ENCODE assay signal across 8 cellular contexts in the genomic region with DNA sequence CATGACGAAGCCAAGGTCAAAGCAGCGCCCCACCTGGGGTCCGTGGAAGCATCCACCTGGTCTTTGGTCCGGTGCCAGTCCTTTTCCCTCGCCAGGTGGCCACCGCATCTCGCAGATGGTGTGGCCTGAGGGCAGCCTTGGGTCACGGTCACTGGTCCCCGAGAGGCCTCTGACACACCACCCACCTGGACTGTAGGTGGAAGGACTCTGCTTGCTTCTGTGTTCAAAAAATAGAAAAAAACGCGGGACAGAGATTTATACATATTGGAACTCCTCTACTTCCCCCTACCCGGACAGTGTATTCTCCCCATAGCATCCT. TPM values are rescaled to one million over a fixed set of nuclear protein-coding genes. Genes with fewer than 3 reads are reported as not detected.
DNase-seq lines count a peak whose midpoint lies in the region; ATAC-seq and TF ChIP-seq lines count a peak whose summit lies in the region.

No MANE protein-coding gene starts in this region.

- H3K9me3 Mint-ChIP-seq in activated CD4-positive, alpha-beta memory T cell treated with anti-CD3 and anti-CD28 coated beads for 36 hours: no peaks in the 10 kb centered on the region

- H3K27me3 ChIP-seq in right lobe of liver: no peaks in the 10 kb centered on the region

- no peak for TF ChIP-seq POLR2A in right lobe of liver (IDR thresholded peaks at IDR 0.05)

- H3K27ac ChIP-seq in right lobe of liver: peak overlapping the region in 2 of 3 donors; percentile 49 to 78

- H3K27me3 Mint-ChIP-seq in activated CD4-positive, alpha-beta memory T cell treated with anti-CD3 and anti-CD28 coated beads for 36 hours: no peaks in the 10 kb centered on the region

- TF ChIP-seq CTCF in GM13976 (IDR thresholded peaks at IDR 0.05; ENCODE audit: borderline replicate concordance, control extremely low read depth, extremely low read depth, insufficient read depth, missing control alignments): peak; percentile 4
- TF ChIP-seq CTCF in right lobe of liver (IDR thresholded peaks at IDR 0.05): peak in 1 of 4 donors; percentile 17

- WGBS in right lobe of liver (ENCODE audit: insufficient coverage, low coverage, low lambda C conversion rate, missing lambda C conversion rate): 10% methylated on average over 8 of the region's 12 CpGs

- peaks cover 48% of the 10 kb centered on the region for H3K4me1 Mint-ChIP-seq in activated CD4-positive, alpha-beta memory T cell treated with anti-CD3 and anti-CD28 coated beads for 36 hours (ENCODE audit: low read depth)

- peak overlapping the region; percentile 96 for H3K27ac Mint-ChIP-seq in activated CD4-positive, alpha-beta memory T cell treated with anti-CD3 and anti-CD28 coated beads for 36 hours

- DNase-seq in GM13976 (ENCODE audit: low spot score): no peak
- DNase-seq in activated CD4-positive, alpha-beta memory T cell treated with anti-CD3 and anti-CD28 coated beads for 36 hours: no peak
- DNase-seq in right lobe of liver: no peak
- no peak for DNase-seq in stimulated activated CD4-positive, alpha-beta T cell treated with anti-CD3 and anti-CD28 coated beads, Interleukin-15, amount 100 ng/mL, for 24 hours
- DNase-seq in foreskin melanocyte: no peak
- DNase-seq in stimulated activated CD4-positive, alpha-beta T cell treated with anti-CD3 and anti-CD28 coated beads, Interleukin-2, amount 100 ng/mL, for 48 hours: no peak

- peak overlapping the region; percentile 99 for H3K4me3 Mint-ChIP-seq in activated CD4-positive, alpha-beta memory T cell treated with anti-CD3 and anti-CD28 coated beads for 36 hours

- ATAC-seq in HG02678 (IDR thresholded peaks at IDR 0.05; ENCODE audit: unreplicated experiment) (peak; percentile 31), right lobe of liver (peak in 1 of 4 donors; percentile 11), GM19452 (IDR thresholded peaks at IDR 0.05; ENCODE audit: unreplicated experiment) (no peak)

- intact Hi-C loops in activated CD4-positive, alpha-beta memory T cell treated with anti-CD3 and anti-CD28 coated beads for 36 hours (cut with micrococcal nuclease): loop anchor here (1.0 to 10.0 kb wide), 3 partner anchors 96 to 983 kb away; a partner anchor contains a TSS
- intact Hi-C loops in right lobe of liver (cut with DNase I): no loop called here

- H3K36me3 Mint-ChIP-seq in activated CD4-positive, alpha-beta memory T cell treated with anti-CD3 and anti-CD28 coated beads for 36 hours: peaks cover 5% of the 10 kb centered on the region

- H3K4me3 ChIP-seq in right lobe of liver: peak overlapping the region; percentile 86 to 89 (median 88)

- peaks cover 0 to 22% (median 4%) of the 10 kb centered on the region in 4 donors for H3K4me1 ChIP-seq in right lobe of liver

- CTCF ChIA-PET in activated CD4-positive, alpha-beta memory T cell treated with anti-CD3 and anti-CD28 coated beads for 36 hours (lab: Charles Lee): interaction anchor here (1.0 to 2.2 kb wide), 4 partner anchors 9 to 95 kb away, joined by 3 to 9 read pairs (median 4); no protein-coding TSS in a partner anchor

- H3K36me3 ChIP-seq in right lobe of liver: no peaks in the 10 kb centered on the region

- in situ Hi-C loops in GM13976 (cut with MboI; ENCODE audit: low sequenced_read_pairs, unreplicated experiment): no loop called here

- POLR2A ChIA-PET in activated CD4-positive, alpha-beta memory T cell treated with anti-CD3 and anti-CD28 coated beads for 36 hours (lab: Charles Lee): interaction anchor here (0.7 to 2.0 kb wide), 4 partner anchors 96 to 245 kb away, joined by 3 to 7 read pairs (median 4); a partner anchor contains a TSS

- no peaks in the 10 kb centered on the region for H3K9me3 ChIP-seq in right lobe of liver

RNA-seq across cellular contexts. Expression of a gene that starts 0.5 kb away (rescaled TPM):
- total RNA-seq in activated CD4-positive, alpha-beta memory T cell treated with anti-CD3 and anti-CD28 coated beads for 36 hours: 10 to 100 TPM; 30.3 to 31.7 TPM
- total RNA-seq in right lobe of liver: 1 to 10 TPM; 4.5 to 9.9 (median 7.6) TPM
